ENCODE assay signal across 12 cellular contexts in genomic region chr17:4747847-4748246, GRCh38. TPM values are rescaled to one million over a fixed set of nuclear protein-coding genes. Genes with fewer than 3 reads are reported as not detected.
DNase-seq lines count a peak whose midpoint lies in the region; ATAC-seq and TF ChIP-seq lines count a peak whose summit lies in the region.
"Had no signal": no experiment of that assay in that cellular context is flagged by ENCODE, and none has a peak within 500 bp of the region (broad histone marks: within the 10 kb centered on the region; RNA-seq: fewer than 3 reads in every experiment).

No MANE protein-coding gene starts in this region.

- peak overlapping the region; percentile 12 for H3K4me3 Mint-ChIP-seq in activated naive CD8-positive, alpha-beta T cell treated with anti-CD3 and anti-CD28 coated beads for 36 hours
- peak overlapping the region; percentile 2 to 79 (median 38) for H3K4me3 Mint-ChIP-seq in naive B cell
- H3K4me3 Mint-ChIP-seq: mesothelial cell of epicardium had no signal

- H3K4me3 ChIP-seq in osteoblast (ENCODE audit: insufficient read depth, low read length) (no peak overlapping the region), suprapubic skin (no peak overlapping the region)
- H3K4me3 ChIP-seq: body of pancreas had no signal

- ATAC-seq in naive B cell (ENCODE audit: low read depth in 2 of 2), result peak; percentile 95 to 96
- no peak for ATAC-seq in HG02571 (IDR thresholded peaks at IDR 0.05; ENCODE audit: unreplicated experiment)
- ATAC-seq: body of pancreas had no signal

- H3K27ac Mint-ChIP-seq in activated naive CD8-positive, alpha-beta T cell treated with anti-CD3 and anti-CD28 coated beads for 36 hours, result no peak overlapping the region
- peak overlapping the region in 3 of 6 donors; percentile 27 to 90 (median 63) for H3K27ac Mint-ChIP-seq in naive B cell
- H3K27ac Mint-ChIP-seq: mesothelial cell of epicardium had no signal

- no peaks in the 10 kb centered on the region for H3K27me3 Mint-ChIP-seq in activated naive CD8-positive, alpha-beta T cell treated with anti-CD3 and anti-CD28 coated beads for 36 hours
- H3K27me3 Mint-ChIP-seq in naive B cell, result peaks cover 29 to 82% (median 48%) of the 10 kb centered on the region in 3 donors

- H3K9me3 ChIP-seq in osteoblast (ENCODE audit: low read depth, low read length) (no peaks in the 10 kb centered on the region), suprapubic skin (no peaks in the 10 kb centered on the region)
- H3K9me3 ChIP-seq: body of pancreas had no signal

- 23% methylated on average over 5 of the region's 5 CpGs for WGBS in suprapubic skin

- H3K4me2 ChIP-seq in osteoblast (ENCODE audit: insufficient read depth, low read length), result no peak overlapping the region

- peaks cover 11% of the 10 kb centered on the region for H3K4me1 Mint-ChIP-seq in activated naive CD8-positive, alpha-beta T cell treated with anti-CD3 and anti-CD28 coated beads for 36 hours
- peaks cover 19 to 25% (median 19%) of the 10 kb centered on the region in 3 donors for H3K4me1 Mint-ChIP-seq in naive B cell

- no peak for TF ChIP-seq EP300 in suprapubic skin (IDR thresholded peaks at IDR 0.05)

- H3K27ac ChIP-seq in osteoblast (ENCODE audit: low read depth, low read length), result no peak overlapping the region
- H3K27ac ChIP-seq in suprapubic skin, result no peak overlapping the region
- H3K27ac ChIP-seq: VCaP had no signal

- TF ChIP-seq CTCF in osteoblast (IDR thresholded peaks at IDR 0.05; ENCODE audit: extremely low read depth, low read depth, low read length) (no peak), suprapubic skin (IDR thresholded peaks at IDR 0.05) (no peak)

- H3K36me3 ChIP-seq in osteoblast (ENCODE audit: insufficient read depth, low read length), result no peaks in the 10 kb centered on the region
- no peaks in the 10 kb centered on the region for H3K36me3 ChIP-seq in suprapubic skin

- peaks cover 44% of the 10 kb centered on the region for H3K27me3 ChIP-seq in osteoblast (ENCODE audit: insufficient read depth, low read length)
- H3K27me3 ChIP-seq in suprapubic skin, result peaks cover 34% of the 10 kb centered on the region

- DNase-seq in GDM1 (lab: John Stamatoyannopoulos, UW) (peak; percentile 76), MV-4-11 (lab: John Stamatoyannopoulos, UW) (peak; percentile 81), naive B cell (no peak), HuH-7 (ENCODE audit: low spot score) (no peak), osteoblast (ENCODE audit: insufficient read length, low spot score, missing footprints) (no peak), suprapubic skin (ENCODE audit: low spot score in 2 of 2) (no peak)
- DNase-seq in activated naive CD8-positive, alpha-beta T cell treated with anti-CD3 and anti-CD28 coated beads for 36 hours, result no peak

- H3K79me2 ChIP-seq in osteoblast (ENCODE audit: insufficient read depth, low read length), result no peaks in the 10 kb centered on the region

- H3K9me3 Mint-ChIP-seq in activated naive CD8-positive, alpha-beta T cell treated with anti-CD3 and anti-CD28 coated beads for 36 hours, result no peaks in the 10 kb centered on the region
- H3K9me3 Mint-ChIP-seq in naive B cell, result no peaks in the 10 kb centered on the region
- H3K9me3 Mint-ChIP-seq: mesothelial cell of epicardium had no signal

- no peak for TF ChIP-seq POLR2A in suprapubic skin (IDR thresholded peaks at IDR 0.05)

- H3K36me3 Mint-ChIP-seq in activated naive CD8-positive, alpha-beta T cell treated with anti-CD3 and anti-CD28 coated beads for 36 hours, result no peaks in the 10 kb centered on the region
- no peaks in the 10 kb centered on the region for H3K36me3 Mint-ChIP-seq in naive B cell
- H3K36me3 Mint-ChIP-seq: mesothelial cell of epicardium had no signal

- H3K4me1 ChIP-seq in osteoblast (ENCODE audit: insufficient read depth, low read length) (no peaks in the 10 kb centered on the region), suprapubic skin (peaks cover 13% of the 10 kb centered on the region)

- no peak overlapping the region for H2AFZ ChIP-seq in osteoblast (ENCODE audit: low read length)

- H4K20me1 ChIP-seq in osteoblast (ENCODE audit: insufficient read depth, low read length), result no peaks in the 10 kb centered on the region

RNA-seq across cellular contexts. Expression of gene CXCL16, which starts 8.1 kb away (rescaled TPM):
- total RNA-seq in activated naive CD8-positive, alpha-beta T cell treated with anti-CD3 and anti-CD28 coated beads for 36 hours, result 1 to 10 TPM; 2.0 to 3.3 TPM
- 10 to 100 TPM; 12.2 to 19.8 (median 18.4) TPM for polyA plus RNA-seq in naive B cell (ENCODE audit: low read depth in 6 of 6)
- total RNA-seq in osteoblast (5.9 and 11.2 TPM in 2 replicates), suprapubic skin (10 to 100 TPM; 12.5 to 33.9 (median 18.8) TPM)

RNA-seq across cellular contexts. Expression of gene ZMYND15, which starts 8.2 kb away (rescaled TPM):
- not detected for total RNA-seq in activated naive CD8-positive, alpha-beta T cell treated with anti-CD3 and anti-CD28 coated beads for 36 hours
- under 1 TPM in 1 of 6 donors, not detected in 5; 0.40 TPM for polyA plus RNA-seq in naive B cell (ENCODE audit: low read depth in 6 of 6)
- total RNA-seq in osteoblast, result 0.59 and 1.4 TPM in 2 replicates
- total RNA-seq in suprapubic skin, result 1 to 10 TPM in 2 of 4 donors, under 1 TPM in 2; 0.40 to 2.8 (median 1.3) TPM
- total RNA-seq: fibroblast of villous mesenchyme had no signal

RNA-seq across cellular contexts. Expression of gene MED11, which starts 16.6 kb away (rescaled TPM):
- 10 to 100 TPM; 18.3 to 21.0 TPM for total RNA-seq in activated naive CD8-positive, alpha-beta T cell treated with anti-CD3 and anti-CD28 coated beads for 36 hours
- 10 to 100 TPM; 20.1 to 63.4 (median 48.3) TPM for polyA plus RNA-seq in naive B cell (ENCODE audit: low read depth in 6 of 6)
- total RNA-seq in osteoblast, result 11.2 and 13.0 TPM in 2 replicates
- total RNA-seq in suprapubic skin, result 10 to 100 TPM; 15.0 to 38.0 (median 26.4) TPM

RNA-seq across cellular contexts. Expression of gene TM4SF5, which starts 23.8 kb away (rescaled TPM):
- not detected for total RNA-seq in activated naive CD8-positive, alpha-beta T cell treated with anti-CD3 and anti-CD28 coated beads for 36 hours
- polyA plus RNA-seq in naive B cell (ENCODE audit: low read depth in 6 of 6), result not detected
- not detected in 2 replicates for total RNA-seq in osteoblast
- total RNA-seq in suprapubic skin, result not detected
- total RNA-seq: fibroblast of villous mesenchyme, mesothelial cell of epicardium had no signal

RNA-seq across cellular contexts. Expression of gene ARRB2, which starts 37.4 kb away (rescaled TPM):
- total RNA-seq in activated naive CD8-positive, alpha-beta T cell treated with anti-CD3 and anti-CD28 coated beads for 36 hours, result 100 to 1,000 TPM; 161 to 170 TPM
- 10 to 100 TPM; 12.1 to 23.7 (median 14.9) TPM for polyA plus RNA-seq in naive B cell (ENCODE audit: low read depth in 6 of 6)
- total RNA-seq in osteoblast (6.2 and 8.7 TPM in 2 replicates), suprapubic skin (10 to 100 TPM; 12.1 to 20.6 (median 16.0) TPM)

Comparison
In these comparisons a context has a peak if more than half of its experiments do, and no peak if none do; other contexts are left out.
1. DNase-seq: peak in GDM1 (single experiment) and MV-4-11 (single experiment); none in activated naive CD8-positive, alpha-beta T cell treated with anti-CD3 and anti-CD28 coated beads for 36 hours (single experiment), naive B cell (single experiment), HuH-7 (single experiment), osteoblast (single experiment) and suprapubic skin (0 of 2).